In the genomic region with DNA sequence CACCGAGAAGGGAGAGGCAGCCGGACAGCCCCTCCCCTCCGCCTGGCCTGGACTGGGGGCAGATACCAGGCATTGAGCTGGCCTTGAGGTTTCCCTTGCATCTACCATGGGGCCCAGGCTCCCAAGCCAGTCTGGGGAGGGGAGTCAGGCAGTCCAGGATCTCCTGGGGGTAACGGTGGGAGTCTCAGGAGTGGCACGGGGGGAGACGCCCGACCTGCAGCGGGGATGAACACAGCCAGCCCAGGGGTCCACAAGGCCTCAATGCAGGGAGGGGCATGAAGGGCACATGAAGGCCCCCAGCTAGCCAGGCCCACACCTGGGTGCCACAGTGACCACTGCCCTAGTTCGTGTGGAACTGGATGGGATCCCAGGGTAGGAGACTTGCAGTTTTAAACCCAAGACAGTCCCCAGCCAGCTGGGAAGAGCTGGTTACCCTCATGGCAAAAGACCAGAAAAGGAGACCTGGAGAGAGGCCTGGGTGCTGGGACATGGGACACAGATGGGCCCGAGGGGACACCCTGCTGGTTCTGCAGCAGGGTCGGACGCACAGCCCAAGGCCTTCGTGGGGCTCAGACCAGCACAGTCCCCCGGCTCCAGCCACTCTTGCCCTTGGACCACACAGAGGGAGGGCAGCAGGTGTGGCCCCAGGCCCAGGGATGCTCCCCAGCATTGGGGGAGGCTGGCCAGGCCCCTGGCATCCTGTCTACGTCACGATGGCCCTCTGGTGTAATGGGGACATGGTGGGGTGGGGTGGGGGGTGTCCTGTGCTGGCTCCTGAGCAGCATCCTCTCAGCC, we compare ENCODE assay signal across 23 cellular contexts. TPM values are rescaled to one million over a fixed set of nuclear protein-coding genes. Genes with fewer than 3 reads are reported as not detected.
A peak's percentile ranks its signal among the peaks of the same experiment; 100 is the strongest.
DNase-seq lines count a peak whose midpoint lies in the region; ATAC-seq and FAIRE-seq lines count a peak whose summit lies in the region.
"Had no signal": no experiment of that assay in that cellular context is flagged by ENCODE, and none has a peak within 500 bp of the region (broad histone marks: within the 10 kb centered on the region; RNA-seq: fewer than 3 reads in every experiment).

No MANE protein-coding gene starts in this region.

- no peak overlapping the region for H2AK5ac ChIP-seq in trophoblast cell (ENCODE audit: low read length)

- no peak overlapping the region for H3K4ac ChIP-seq in trophoblast cell (ENCODE audit: low read depth, low read length)

- H3K27me3 ChIP-seq in trophoblast cell (ENCODE audit: insufficient read depth, low read length): no peaks in the 10 kb centered on the region
- H3K27me3 ChIP-seq: right atrium auricular region, SJCRH30, vagina had no signal

- FAIRE-seq in frontal cortex (lab: Jason Lieb, UNC): no peak
- FAIRE-seq: HTR-8/SVneo had no signal

- DNase-seq in activated naive CD4-positive, alpha-beta T cell treated with anti-CD3 and anti-CD28 coated beads, Interleukin-2, amount 50 U/mL, for 72 hours (ENCODE audit: low spot score in 2 of 2): no peak
- no peak for DNase-seq in activated naive CD4-positive, alpha-beta T cell treated with anti-CD3 and anti-CD28 coated beads for 36 hours
- DNase-seq in central memory CD8-positive, alpha-beta T cell (ENCODE audit: low spot score in 2 of 2): no peak
- no peak for DNase-seq in trophoblast cell
- DNase-seq in frontal cortex (ENCODE audit: low spot score in 2 of 2): no peak
- DNase-seq: ACHN, aorta, cerebellar nuclear complex, DND-41, endodermal cell, GOT3, NCI-H1105 treated with DMSO at 0.1 percent for 48 hours, NCI-H2107, NCI-H526 treated with DMSO at 0.1 percent for 48 hours, PC-3, SJCRH30 had no signal

- H3K9ac ChIP-seq in trophoblast cell (ENCODE audit: low read length): no peak overlapping the region

- no peak overlapping the region for H4K12ac ChIP-seq in trophoblast cell (ENCODE audit: low read depth, low read length)

- no peak overlapping the region for H3K4me3 Mint-ChIP-seq in activated naive CD4-positive, alpha-beta T cell treated with anti-CD3 and anti-CD28 coated beads for 36 hours
- no peak overlapping the region for H3K4me3 Mint-ChIP-seq in IgD-negative memory B cell
- peak overlapping the region; percentile 79 for H3K4me3 Mint-ChIP-seq in central memory CD8-positive, alpha-beta T cell
- H3K4me3 Mint-ChIP-seq: endodermal cell had no signal

- H3K4me1 Mint-ChIP-seq in activated naive CD4-positive, alpha-beta T cell treated with anti-CD3 and anti-CD28 coated beads for 36 hours (ENCODE audit: low read depth): peaks cover 29% of the 10 kb centered on the region
- H3K4me1 Mint-ChIP-seq in IgD-negative memory B cell: peaks cover 9 to 24% (median 22%) of the 10 kb centered on the region in 3 donors
- peaks cover 31% of the 10 kb centered on the region for H3K4me1 Mint-ChIP-seq in central memory CD8-positive, alpha-beta T cell

- H3K79me1 ChIP-seq in trophoblast cell (ENCODE audit: low read length): peaks cover 12% of the 10 kb centered on the region

- H3K27ac ChIP-seq in trophoblast cell (ENCODE audit: low read depth, low read length): no peak overlapping the region
- H3K27ac ChIP-seq: right atrium auricular region, SJCRH30, vagina had no signal

- H3K4me3 ChIP-seq in trophoblast cell (ENCODE audit: low read depth, low read length): no peak overlapping the region
- H3K4me3 ChIP-seq: right atrium auricular region, SJCRH30, vagina had no signal

- H3K36me3 Mint-ChIP-seq in activated naive CD4-positive, alpha-beta T cell treated with anti-CD3 and anti-CD28 coated beads, Interleukin-2, amount 50 U/mL, for 72 hours: peaks cover 0 to 6% of the 10 kb centered on the region in 2 donors
- peaks cover 15% of the 10 kb centered on the region for H3K36me3 Mint-ChIP-seq in activated naive CD4-positive, alpha-beta T cell treated with anti-CD3 and anti-CD28 coated beads for 36 hours (ENCODE audit: low read depth)
- H3K36me3 Mint-ChIP-seq in IgD-negative memory B cell: peaks cover 2% of the 10 kb centered on the region
- H3K36me3 Mint-ChIP-seq in central memory CD8-positive, alpha-beta T cell (ENCODE audit: insufficient read depth): peaks cover 23% of the 10 kb centered on the region

- no peak overlapping the region for H3K18ac ChIP-seq in trophoblast cell (ENCODE audit: low read length)

- peaks cover 8 to 9% of the 10 kb centered on the region in 2 experiments for H3K4me1 ChIP-seq in trophoblast cell (ENCODE audit: control insufficient read depth in 1 of 2, insufficient read depth in 2 of 2, low read length in 2 of 2)
- H3K4me1 ChIP-seq: SJCRH30 had no signal

- no peak overlapping the region for H3K23ac ChIP-seq in trophoblast cell (ENCODE audit: low read length)

- peak overlapping the region; percentile 49 to 50 for H3K27ac Mint-ChIP-seq in activated naive CD4-positive, alpha-beta T cell treated with anti-CD3 and anti-CD28 coated beads, Interleukin-2, amount 50 U/mL, for 72 hours
- no peak overlapping the region for H3K27ac Mint-ChIP-seq in activated naive CD4-positive, alpha-beta T cell treated with anti-CD3 and anti-CD28 coated beads for 36 hours
- peak overlapping the region in 2 of 3 donors; percentile 76 to 90 for H3K27ac Mint-ChIP-seq in IgD-negative memory B cell
- peak overlapping the region; percentile 61 for H3K27ac Mint-ChIP-seq in central memory CD8-positive, alpha-beta T cell (ENCODE audit: low read depth)
- H3K27ac Mint-ChIP-seq: endodermal cell had no signal

- H3K9me3 Mint-ChIP-seq in activated naive CD4-positive, alpha-beta T cell treated with anti-CD3 and anti-CD28 coated beads, Interleukin-2, amount 50 U/mL, for 72 hours: no peaks in the 10 kb centered on the region
- no peaks in the 10 kb centered on the region for H3K9me3 Mint-ChIP-seq in activated naive CD4-positive, alpha-beta T cell treated with anti-CD3 and anti-CD28 coated beads for 36 hours
- no peaks in the 10 kb centered on the region for H3K9me3 Mint-ChIP-seq in IgD-negative memory B cell
- no peaks in the 10 kb centered on the region for H3K9me3 Mint-ChIP-seq in central memory CD8-positive, alpha-beta T cell
- H3K9me3 Mint-ChIP-seq: endodermal cell had no signal

- H3K9me3 ChIP-seq in trophoblast cell (ENCODE audit: insufficient read depth, low read depth, low read length): peaks cover 2% of the 10 kb centered on the region
- H3K9me3 ChIP-seq: right atrium auricular region, SJCRH30, vagina had no signal

- WGBS in trophoblast cell (ENCODE audit: extremely low coverage, insufficient coverage, insufficient read length): no CpG with 5 or more reads among the region's 16 CpGs

- peaks cover 55% of the 10 kb centered on the region in 2 experiments for H3K36me3 ChIP-seq in trophoblast cell (ENCODE audit: control insufficient read depth in 1 of 2, insufficient read depth in 2 of 2, low read length in 2 of 2)

- H2AFZ ChIP-seq in trophoblast cell (ENCODE audit: insufficient read depth, low read length, poor library complexity): no peak overlapping the region

- no peak overlapping the region for H4K91ac ChIP-seq in trophoblast cell (ENCODE audit: low read depth, low read length)

- H2BK120ac ChIP-seq in trophoblast cell (ENCODE audit: insufficient read depth, low read length, poor library complexity): no peak overlapping the region

- no peaks in the 10 kb centered on the region for H3K27me3 Mint-ChIP-seq in activated naive CD4-positive, alpha-beta T cell treated with anti-CD3 and anti-CD28 coated beads for 36 hours (ENCODE audit: low read depth)
- no peaks in the 10 kb centered on the region for H3K27me3 Mint-ChIP-seq in IgD-negative memory B cell
- H3K27me3 Mint-ChIP-seq in central memory CD8-positive, alpha-beta T cell: no peaks in the 10 kb centered on the region

- no peak overlapping the region for H2BK12ac ChIP-seq in trophoblast cell (ENCODE audit: low read length)

- H2BK5ac ChIP-seq in trophoblast cell (ENCODE audit: low read depth, low read length, poor library complexity): no peak overlapping the region

- no peak overlapping the region for H3K4me2 ChIP-seq in trophoblast cell (ENCODE audit: low read length)

- peak overlapping the region; percentile 13 for H4K8ac ChIP-seq in trophoblast cell (ENCODE audit: low read depth, low read length)

- no peak overlapping the region for H3K14ac ChIP-seq in trophoblast cell (ENCODE audit: low read length)

- intact Hi-C loops in activated naive CD4-positive, alpha-beta T cell treated with anti-CD3 and anti-CD28 coated beads for 36 hours (cut with micrococcal nuclease): no loop called here

- ATAC-seq in activated naive CD4-positive, alpha-beta T cell treated with anti-CD3 and anti-CD28 coated beads, Interleukin-2, amount 50 U/mL, for 72 hours: no peak
- ATAC-seq in central memory CD8-positive, alpha-beta T cell (replicated peaks; ENCODE audit: extremely low read depth, poor library complexity, severe bottlenecking): no peak
- ATAC-seq in HG02970 (IDR thresholded peaks at IDR 0.05; ENCODE audit: low FRiP score, unreplicated experiment) (no peak), HG02973 (IDR thresholded peaks at IDR 0.05; ENCODE audit: unreplicated experiment) (no peak)
- ATAC-seq: activated CD4-positive, CD25-positive, alpha-beta regulatory T cell treated with anti-CD3 and anti-CD28 coated beads, Interleukin-2, amount 50 U/mL, for 24 hours had no signal

- CTCF ChIA-PET in activated naive CD4-positive, alpha-beta T cell treated with anti-CD3 and anti-CD28 coated beads for 36 hours (lab: Charles Lee): no interaction called here

- H3K79me2 ChIP-seq in trophoblast cell (ENCODE audit: control insufficient read depth, insufficient read depth, low read length, poor library complexity): peaks cover 7% of the 10 kb centered on the region

RNA-seq across cellular contexts. Expression of a gene that starts 4.6 kb away (rescaled TPM):
- total RNA-seq in activated naive CD4-positive, alpha-beta T cell treated with anti-CD3 and anti-CD28 coated beads, Interleukin-2, amount 50 U/mL, for 72 hours: 100 to 1,000 TPM; 163 to 193 TPM
- 100 to 1,000 TPM; 281 to 293 TPM for total RNA-seq in activated naive CD4-positive, alpha-beta T cell treated with anti-CD3 and anti-CD28 coated beads for 36 hours
- polyA plus RNA-seq in IgD-negative memory B cell: 487 TPM
- 125 and 128 TPM in 2 replicates for polyA plus RNA-seq in trophoblast cell (2013)
- 65.6 TPM for total RNA-seq in frontal cortex

RNA-seq across cellular contexts. Expression of a gene that starts 17.2 kb away (rescaled TPM):
- total RNA-seq in activated naive CD4-positive, alpha-beta T cell treated with anti-CD3 and anti-CD28 coated beads, Interleukin-2, amount 50 U/mL, for 72 hours: 100 to 1,000 TPM in 1 of 2 donors, 10 to 100 TPM in 1; 50.8 to 103 TPM
- total RNA-seq in activated naive CD4-positive, alpha-beta T cell treated with anti-CD3 and anti-CD28 coated beads for 36 hours: 10 to 100 TPM; 58.1 to 63.7 TPM
- polyA plus RNA-seq in IgD-negative memory B cell: 16.4 TPM
- 98.4 and 103 TPM in 2 replicates for polyA plus RNA-seq in trophoblast cell (2013)
- 50.1 TPM for total RNA-seq in frontal cortex

RNA-seq across cellular contexts. Expression of a gene that starts 41.8 kb away (rescaled TPM):
- total RNA-seq in activated naive CD4-positive, alpha-beta T cell treated with anti-CD3 and anti-CD28 coated beads, Interleukin-2, amount 50 U/mL, for 72 hours: 1 to 10 TPM; 3.0 to 7.0 TPM
- total RNA-seq in activated naive CD4-positive, alpha-beta T cell treated with anti-CD3 and anti-CD28 coated beads for 36 hours: 1 to 10 TPM; 2.0 to 2.1 TPM
- polyA plus RNA-seq in IgD-negative memory B cell: 0.13 TPM
- polyA plus RNA-seq in trophoblast cell (2013): 102 and 105 TPM in 2 replicates
- total RNA-seq in frontal cortex: 55.0 TPM

RNA-seq across cellular contexts. Expression of a gene that starts 42.5 kb away (rescaled TPM):
- 100 to 1,000 TPM in 1 of 2 donors, 10 to 100 TPM in 1; 65.2 to 104 TPM for total RNA-seq in activated naive CD4-positive, alpha-beta T cell treated with anti-CD3 and anti-CD28 coated beads, Interleukin-2, amount 50 U/mL, for 72 hours
- total RNA-seq in activated naive CD4-positive, alpha-beta T cell treated with anti-CD3 and anti-CD28 coated beads for 36 hours: 10 to 100 TPM; 84.8 to 86.7 TPM
- 28.6 TPM for polyA plus RNA-seq in IgD-negative memory B cell
- 148 and 149 TPM in 2 replicates for polyA plus RNA-seq in trophoblast cell (2013)
- total RNA-seq in frontal cortex: 16.7 TPM
